Comparison of ENCODE assay signal across 8 cellular contexts in genomic region chr5:163503106-163504090, GRCh38. TPM values are rescaled to one million over a fixed set of nuclear protein-coding genes. Genes with fewer than 3 reads are reported as not detected.
A peak's percentile ranks its signal among the peaks of the same experiment; 100 is the strongest.
DNase-seq lines count a peak whose midpoint lies in the region; ATAC-seq and TF ChIP-seq lines count a peak whose summit lies in the region.

No MANE protein-coding gene starts in this region.

- peaks cover 33% of the 10 kb centered on the region for H3K4me1 Mint-ChIP-seq in activated T-cell treated with anti-CD3 and anti-CD28 coated beads, Interleukin-2, amount 50 U/mL, for 4 hours (ENCODE audit: low read depth)

- peak; percentile 66 to 77 for DNase-seq in AML-193 (lab: John Stamatoyannopoulos, UW)
- peak; percentile 44 for DNase-seq in GM20000 (ENCODE audit: low spot score)
- peak; percentile 5 for DNase-seq in NCI-H774 (lab: John Stamatoyannopoulos, UW)
- DNase-seq in activated T-cell treated with anti-CD3 and anti-CD28 coated beads, Interleukin-2, amount 50 U/mL, for 4 hours = peak; percentile 20
- DNase-seq in fibroblast of gingiva (ENCODE audit: low read depth) = peak; percentile 90
- peak; percentile 90 for DNase-seq in myocyte (ENCODE audit: low read depth)
- peak; percentile 67 to 77 for DNase-seq in tibial artery

- no peaks in the 10 kb centered on the region for H3K27me3 Mint-ChIP-seq in activated T-cell treated with anti-CD3 and anti-CD28 coated beads, Interleukin-2, amount 50 U/mL, for 4 hours (ENCODE audit: low read depth)

- peaks cover 0 to 44% (median 22%) of the 10 kb centered on the region in 4 donors for H3K4me1 ChIP-seq in tibial artery

- H3K27ac ChIP-seq in tibial artery = peak overlapping the region; percentile 95 to 97

- peak overlapping the region; percentile 90 for H3K4me3 Mint-ChIP-seq in activated T-cell treated with anti-CD3 and anti-CD28 coated beads, Interleukin-2, amount 50 U/mL, for 4 hours

- intact Hi-C loops in tibial artery (cut with DNase I; ENCODE audit: low total_unique reads) = loop anchor here (5.0 kb wide), 1 partner anchor 41 kb away; the partner anchor contains the start of genes HMMR and NUDCD2

- H3K36me3 Mint-ChIP-seq in activated T-cell treated with anti-CD3 and anti-CD28 coated beads, Interleukin-2, amount 50 U/mL, for 4 hours (ENCODE audit: insufficient read depth) = no peaks in the 10 kb centered on the region

- TF ChIP-seq CTCF in GM20000 (IDR thresholded peaks at IDR 0.05; ENCODE audit: extremely low read depth, missing control alignments) (peak; percentile 42), tibial artery (IDR thresholded peaks at IDR 0.05) (peak in 1 of 2 experiments; percentile 28)

- ATAC-seq in activated T-cell treated with anti-CD3 and anti-CD28 coated beads, Interleukin-2, amount 50 U/mL, for 4 hours = no peak
- ATAC-seq in HG03571 (IDR thresholded peaks at IDR 0.05; ENCODE audit: unreplicated experiment) = no peak

- H3K9me3 ChIP-seq in tibial artery = no peaks in the 10 kb centered on the region

- H3K9me3 Mint-ChIP-seq in activated T-cell treated with anti-CD3 and anti-CD28 coated beads, Interleukin-2, amount 50 U/mL, for 4 hours = no peaks in the 10 kb centered on the region

- H3K27me3 ChIP-seq in tibial artery = no peaks in the 10 kb centered on the region

- H3K4me3 ChIP-seq in tibial artery = peak overlapping the region; percentile 67 to 76

- H3K36me3 ChIP-seq in tibial artery = no peaks in the 10 kb centered on the region

RNA-seq across cellular contexts. Expression of gene MAT2B, which starts 2.0 kb away (rescaled TPM):
- 10 to 100 TPM; 53.8 to 67.6 (median 55.2) TPM for total RNA-seq in activated T-cell treated with anti-CD3 and anti-CD28 coated beads, Interleukin-2, amount 50 U/mL, for 4 hours
- 58.7 and 62.7 TPM in 2 replicates for total RNA-seq in myocyte
- 51.3 TPM for polyA plus RNA-seq in myocyte (2012)

RNA-seq across cellular contexts. Expression of gene HMMR, which starts 43.0 kb away (rescaled TPM):
- total RNA-seq in activated T-cell treated with anti-CD3 and anti-CD28 coated beads, Interleukin-2, amount 50 U/mL, for 4 hours = 1 to 10 TPM; 2.5 to 3.5 (median 3.1) TPM
- total RNA-seq in myocyte = 1.4 and 3.5 TPM in 2 replicates
- 0.20 TPM for polyA plus RNA-seq in myocyte (2012)

RNA-seq across cellular contexts. Expression of gene NUDCD2, which starts 43.5 kb away (rescaled TPM):
- 10 to 100 TPM; 41.5 to 51.5 (median 41.9) TPM for total RNA-seq in activated T-cell treated with anti-CD3 and anti-CD28 coated beads, Interleukin-2, amount 50 U/mL, for 4 hours
- 8.3 and 10.7 TPM in 2 replicates for total RNA-seq in myocyte
- 26.8 TPM for polyA plus RNA-seq in myocyte (2012)

Comparison
In these comparisons a context has a peak if more than half of its experiments do, and no peak if none do; other contexts are left out.
1. DNase-seq: peak in every context shown above with its lines; median percentile 90 in fibroblast of gingiva; 90 in myocyte; 72 in tibial artery; 72 in AML-193; 44 in GM20000; 20 in activated T-cell treated with anti-CD3 and anti-CD28 coated beads, Interleukin-2, amount 50 U/mL, for 4 hours; 5 in NCI-H774.